In genomic region chr9:35553670-35554543, GRCh38 we compare ENCODE assay signal across 8 cellular contexts. TPM values are rescaled to one million over a fixed set of nuclear protein-coding genes. Genes with fewer than 3 reads are reported as not detected.
DNase-seq lines count a peak whose midpoint lies in the region; ATAC-seq and TF ChIP-seq lines count a peak whose summit lies in the region.

No MANE protein-coding gene starts in this region.

- ATAC-seq in HG03378 (IDR thresholded peaks at IDR 0.05; ENCODE audit: unreplicated experiment) = no peak
- ATAC-seq in HG02938 (IDR thresholded peaks at IDR 0.05; ENCODE audit: unreplicated experiment) = no peak

- H4K20me1 ChIP-seq in DOHH2 (ENCODE audit: control insufficient read depth, insufficient read depth, low read depth, low read length) (no peaks in the 10 kb centered on the region), KMS-11 (ENCODE audit: insufficient read depth) (no peaks in the 10 kb centered on the region)

- no peak overlapping the region for H3K27ac ChIP-seq in DOHH2 (ENCODE audit: low read depth, low read length)
- H3K27ac ChIP-seq in KMS-11 = no peak overlapping the region
- peak overlapping the region; percentile 64 for H3K27ac ChIP-seq in layer of hippocampus (ENCODE audit: low read depth, low read length)

- TF ChIP-seq CTCF in DOHH2 (IDR thresholded peaks at IDR 0.05; ENCODE audit: low read depth, low read length, poor library complexity, severe bottlenecking) = peak; percentile 82
- TF ChIP-seq CTCF in KMS-11 (conservative IDR thresholded peaks at IDR 0.05; ENCODE audit: low read depth, low read length) = peak; percentile 43

- peaks cover 6% of the 10 kb centered on the region for H3K27me3 ChIP-seq in DOHH2 (ENCODE audit: control insufficient read depth, low read length)
- H3K27me3 ChIP-seq in KMS-11 (ENCODE audit: insufficient read depth, low read depth) = no peaks in the 10 kb centered on the region
- H3K27me3 ChIP-seq in layer of hippocampus (ENCODE audit: control insufficient read depth, insufficient read depth, low read length) = no peaks in the 10 kb centered on the region

- H3K4me1 ChIP-seq in DOHH2 (ENCODE audit: control insufficient read depth, low read length) (peaks cover 9% of the 10 kb centered on the region), KMS-11 (ENCODE audit: low read depth, poor library complexity, severe bottlenecking) (no peaks in the 10 kb centered on the region)

- H3K9me2 ChIP-seq in DOHH2 (replicated peaks; ENCODE audit: control insufficient read depth, low read length) = no peaks in the 10 kb centered on the region

- no peak overlapping the region for H2AFZ ChIP-seq in KMS-11 (ENCODE audit: low read depth)

- peak; percentile 76 for DNase-seq in SK-MEL-5 (ENCODE audit: low read depth, low spot score)
- DNase-seq in central memory CD4-positive, alpha-beta T cell = peak; percentile 15
- peak; percentile 12 to 27 for DNase-seq in stimulated activated CD4-positive, alpha-beta T cell treated with anti-CD3 and anti-CD28 coated beads, Interleukin-15, amount 100 ng/mL, for 48 hours (ENCODE audit: low read depth in 2 of 2)

- H3K36me3 ChIP-seq in DOHH2 (ENCODE audit: control insufficient read depth, low read length) (no peaks in the 10 kb centered on the region), KMS-11 (ENCODE audit: insufficient read depth) (no peaks in the 10 kb centered on the region)

- H3K79me2 ChIP-seq in DOHH2 (ENCODE audit: control insufficient read depth, low read length) (no peaks in the 10 kb centered on the region), KMS-11 (ENCODE audit: insufficient read depth, low read depth) (no peaks in the 10 kb centered on the region)

- H3F3A ChIP-seq in DOHH2 (ENCODE audit: control insufficient read depth, insufficient read depth) = no peaks in the 10 kb centered on the region

- no peaks in the 10 kb centered on the region for H3K9me3 ChIP-seq in DOHH2 (ENCODE audit: control insufficient read depth, insufficient read depth, low read length)

- H3K9ac ChIP-seq in KMS-11 = no peak overlapping the region

- H3K4me2 ChIP-seq in DOHH2 (ENCODE audit: low read length) = peak overlapping the region; percentile 23
- H3K4me2 ChIP-seq in KMS-11 = no peak overlapping the region

- H3K4me3 ChIP-seq in DOHH2 (ENCODE audit: low read length) (no peak overlapping the region), KMS-11 (IDR thresholded peaks at IDR 0.05; ENCODE audit: insufficient read depth, low read depth, low read length) (no peak overlapping the region)

- in situ Hi-C loops in SK-MEL-5 (cut with HindIII; ENCODE audit: low pct_unique_long_range_greater_than_20kb, low sequenced_read_pairs) = no loop called here

RNA-seq across cellular contexts. Expression of gene TESK1, which starts 51.2 kb away (rescaled TPM):
- total RNA-seq in SK-MEL-5 (2014; rRNA removed; shearing (Covaris generic)) = 4.1 and 5.5 TPM in 2 replicates
- 17.0 and 21.0 TPM in 2 replicates for polyA plus RNA-seq in SK-MEL-5 (2015; cell fraction: cytosol; rRNA removed)
- polyA plus RNA-seq in SK-MEL-5 (2015; cell fraction: nucleus; rRNA removed) = 52.6 and 114 TPM in 2 replicates

Comparison
In these comparisons a context has a peak if more than half of its experiments do, and no peak if none do; other contexts are left out.
1. DNase-seq: peak in every context shown above with its lines; median percentile 76 in SK-MEL-5; 20 in stimulated activated CD4-positive, alpha-beta T cell treated with anti-CD3 and anti-CD28 coated beads, Interleukin-15, amount 100 ng/mL, for 48 hours; 15 in central memory CD4-positive, alpha-beta T cell.